Comparison of ENCODE assay signal across 10 cellular contexts in genomic region chrX:1807301-1807731, GRCh38.
A peak's percentile ranks its signal among the peaks of the same experiment; 100 is the strongest.
DNase-seq lines count a peak whose midpoint lies in the region; ATAC-seq and TF ChIP-seq lines count a peak whose summit lies in the region.
"Had no signal": no experiment of that assay in that cellular context is flagged by ENCODE, and none has a peak within 500 bp of the region (broad histone marks: within the 10 kb centered on the region; RNA-seq: fewer than 3 reads in every experiment).

No MANE protein-coding gene starts in this region.

- BruUV-seq in PC-3 (replicated peaks; lab: Mats Ljungman, UMichigan) = no TSS peak

- no peaks in the 10 kb centered on the region for H3K27me3 ChIP-seq in PC-3 (ENCODE audit: low read length)
- H3K27me3 ChIP-seq in hepatocyte = no peaks in the 10 kb centered on the region
- H3K27me3 ChIP-seq: body of pancreas had no signal

- H3K36me3 ChIP-seq in PC-3 (ENCODE audit: low read depth, low read length) (no peaks in the 10 kb centered on the region), hepatocyte (replicated peaks; ENCODE audit: insufficient read depth, low read depth) (no peaks in the 10 kb centered on the region)

- no peak overlapping the region for H3K9ac ChIP-seq in PC-3 (ENCODE audit: low read length)

- H3K9me2 ChIP-seq in PC-3 (replicated peaks; ENCODE audit: low read length) = no peaks in the 10 kb centered on the region
- no peaks in the 10 kb centered on the region for H3K9me2 ChIP-seq in hepatocyte (replicated peaks; ENCODE audit: insufficient read depth)

- H3K9me3 Mint-ChIP-seq in activated CD4-positive, alpha-beta memory T cell treated with anti-CD3 and anti-CD28 coated beads for 36 hours = no peaks in the 10 kb centered on the region

- no peak overlapping the region for H3K4me3 Mint-ChIP-seq in activated CD4-positive, alpha-beta memory T cell treated with anti-CD3 and anti-CD28 coated beads for 36 hours

- H3K27me3 Mint-ChIP-seq in activated CD4-positive, alpha-beta memory T cell treated with anti-CD3 and anti-CD28 coated beads for 36 hours = peaks cover 5% of the 10 kb centered on the region

- 0 out of 2 replicates have a peak overlapping the region, but pooled peaks have one; percentile 18 for H2AFZ ChIP-seq in PC-3 (ENCODE audit: low read length)
- no peak overlapping the region for H2AFZ ChIP-seq in hepatocyte

- no peaks in the 10 kb centered on the region for H3F3A ChIP-seq in PC-3 (ENCODE audit: low read length, unreplicated experiment)

- TF ChIP-seq CTCF in PC-3 (conservative IDR thresholded peaks at IDR 0.05; ENCODE audit: low read depth, low read length) = no peak
- no peak for TF ChIP-seq CTCF in hepatocyte (IDR thresholded peaks at IDR 0.05; ENCODE audit: poor library complexity)

- no peaks in the 10 kb centered on the region for H3K4me1 Mint-ChIP-seq in activated CD4-positive, alpha-beta memory T cell treated with anti-CD3 and anti-CD28 coated beads for 36 hours (ENCODE audit: low read depth)

- CTCF ChIA-PET in PC-3 (lab: Charles Lee) = no interaction called here
- CTCF ChIA-PET in activated CD4-positive, alpha-beta memory T cell treated with anti-CD3 and anti-CD28 coated beads for 36 hours (lab: Charles Lee) = no interaction called here

- POLR2A ChIA-PET in PC-3 (lab: Charles Lee; ENCODE audit: unreplicated experiment) = no interaction called here
- POLR2A ChIA-PET in activated CD4-positive, alpha-beta memory T cell treated with anti-CD3 and anti-CD28 coated beads for 36 hours (lab: Charles Lee) = no interaction called here

- 11% methylated on average over 12 of the region's 12 CpGs for WGBS in hepatocyte (ENCODE audit: low lambda C conversion rate, missing lambda C conversion rate)

- DNase-seq in NCI-H1092 treated with DMSO at 0.1 percent for 48 hours (lab: John Stamatoyannopoulos, UW) = peak; percentile 29
- DNase-seq in NCI-H1092 (lab: John Stamatoyannopoulos, UW) = no peak
- DNase-seq in PC-3 = peak; percentile 53
- DNase-seq in globus pallidus (ENCODE audit: low spot score) = peak; percentile 7
- DNase-seq in skeletal muscle cell (ENCODE audit: low read depth) = peak; percentile 4
- DNase-seq in hepatocyte (ENCODE audit: low spot score) = no peak
- DNase-seq in activated CD4-positive, alpha-beta memory T cell treated with anti-CD3 and anti-CD28 coated beads for 36 hours = no peak
- DNase-seq: body of pancreas, T-helper 2 cell had no signal

- H4K20me1 ChIP-seq in PC-3 (ENCODE audit: low read length) (no peaks in the 10 kb centered on the region), hepatocyte (ENCODE audit: insufficient read depth, poor library complexity, severe bottlenecking) (no peaks in the 10 kb centered on the region)

- H3K4me1 ChIP-seq in PC-3 (ENCODE audit: insufficient read depth, low read length) (peaks cover 3% of the 10 kb centered on the region; the same call in 1 of the 2 replicates), hepatocyte (ENCODE audit: insufficient read depth) (no peaks in the 10 kb centered on the region)
- H3K4me1 ChIP-seq: body of pancreas had no signal

- ATAC-seq in PC-3 (peak; percentile 22; the same call in 1 of the 2 replicates), HG03135 (IDR thresholded peaks at IDR 0.05; ENCODE audit: unreplicated experiment) (no peak)
- ATAC-seq: body of pancreas had no signal

- no peaks in the 10 kb centered on the region for H3K79me2 ChIP-seq in PC-3 (ENCODE audit: low read length)
- H3K79me2 ChIP-seq in hepatocyte = no peaks in the 10 kb centered on the region

- H3K9me3 ChIP-seq in PC-3 (ENCODE audit: low read length) = no peaks in the 10 kb centered on the region
- no peaks in the 10 kb centered on the region for H3K9me3 ChIP-seq in hepatocyte (ENCODE audit: low read depth)
- H3K9me3 ChIP-seq: body of pancreas had no signal

- no peak overlapping the region for H3K27ac Mint-ChIP-seq in activated CD4-positive, alpha-beta memory T cell treated with anti-CD3 and anti-CD28 coated beads for 36 hours

- no peak overlapping the region for H3K27ac ChIP-seq in PC-3 (ENCODE audit: low read length)
- no peak overlapping the region for H3K27ac ChIP-seq in hepatocyte
- H3K27ac ChIP-seq: body of pancreas had no signal

- H3K36me3 Mint-ChIP-seq in activated CD4-positive, alpha-beta memory T cell treated with anti-CD3 and anti-CD28 coated beads for 36 hours = no peaks in the 10 kb centered on the region

- H3K4me3 ChIP-seq in PC-3 (ENCODE audit: low read length) (peak overlapping the region; percentile 30; the same call in 1 of the 2 replicates), skeletal muscle cell (ENCODE audit: low read depth, low read length) (no peak overlapping the region), hepatocyte (no peak overlapping the region)
- H3K4me3 ChIP-seq: body of pancreas had no signal

- intact Hi-C loops in PC-3 (cut with micrococcal nuclease) = no loop called here
- intact Hi-C loops in activated CD4-positive, alpha-beta memory T cell treated with anti-CD3 and anti-CD28 coated beads for 36 hours (cut with micrococcal nuclease) = no loop called here

- peak overlapping the region; percentile 62 for H3K4me2 ChIP-seq in PC-3 (ENCODE audit: low read length)
- no peak overlapping the region for H3K4me2 ChIP-seq in hepatocyte

Comparison
In these comparisons a context has a peak if more than half of its experiments do, and no peak if none do; other contexts are left out.
1. DNase-seq: peak in NCI-H1092 treated with DMSO at 0.1 percent for 48 hours (single experiment), PC-3 (single experiment), globus pallidus (single experiment) and skeletal muscle cell (single experiment); none in NCI-H1092 (single experiment), hepatocyte (single experiment) and activated CD4-positive, alpha-beta memory T cell treated with anti-CD3 and anti-CD28 coated beads for 36 hours (single experiment).